8 cellular contexts compared by ENCODE assay signal in the genomic region with DNA sequence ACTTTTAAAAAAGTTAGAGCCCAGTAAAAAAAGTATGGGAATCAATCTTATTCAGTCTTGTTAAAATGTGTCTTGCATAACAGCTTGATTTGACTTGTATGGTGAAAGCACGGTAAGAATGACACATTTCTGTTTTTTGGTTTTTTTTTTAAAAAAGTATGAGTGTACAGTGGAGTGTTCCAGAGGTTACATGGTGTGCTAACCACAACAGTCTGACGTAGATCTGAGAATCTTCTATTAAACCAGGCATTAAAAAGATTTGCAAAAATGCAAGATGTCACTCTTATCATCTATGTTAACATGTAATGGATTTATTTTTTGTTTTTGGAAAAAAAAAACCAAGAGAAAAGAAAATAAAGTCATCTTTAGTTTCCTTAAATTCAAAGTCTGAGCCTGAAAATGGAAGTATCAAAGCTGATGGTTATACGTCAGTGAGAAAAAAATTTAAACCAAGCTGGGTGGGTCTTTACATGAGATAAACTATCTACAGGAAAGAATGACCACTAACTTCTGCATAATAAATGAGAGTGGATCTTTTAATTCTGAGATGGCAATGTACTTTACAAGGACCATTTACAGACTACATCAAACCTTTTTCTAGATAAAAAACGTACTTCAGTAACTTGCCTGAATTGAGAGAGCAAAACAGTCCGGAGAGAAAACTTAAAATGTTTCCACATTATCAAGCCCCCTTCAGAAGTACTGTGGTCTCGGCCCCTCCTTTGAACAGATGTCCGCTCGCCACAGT. TPM values are rescaled to one million over a fixed set of nuclear protein-coding genes. Genes with fewer than 3 reads are reported as not detected.
A peak's percentile ranks its signal among the peaks of the same experiment; 100 is the strongest.
DNase-seq lines count a peak whose midpoint lies in the region; ATAC-seq and TF ChIP-seq lines count a peak whose summit lies in the region.

No MANE protein-coding gene starts in this region.

- peak overlapping the region; percentile 100 for H3K9ac ChIP-seq in KMS-11

- WGBS in sigmoid colon, 2 donors = 1% methylated on average over 8 of the region's 8 CpGs

- no peak overlapping the region for H2AFZ ChIP-seq in KMS-11 (ENCODE audit: low read depth)

- TF ChIP-seq CTCF in GM12875 (IDR thresholded peaks at IDR 0.05; ENCODE audit: borderline replicate concordance, insufficient read depth, low read depth, low read length) = no peak
- no peak for TF ChIP-seq CTCF in KMS-11 (conservative IDR thresholded peaks at IDR 0.05; ENCODE audit: low read depth, low read length)
- no peak for TF ChIP-seq CTCF in sigmoid colon (IDR thresholded peaks at IDR 0.05)

- H3K4me3 ChIP-seq in GM12875 (ENCODE audit: low read depth, low read length) = peak overlapping the region; percentile 97
- H3K4me3 ChIP-seq in KMS-11 (IDR thresholded peaks at IDR 0.05; ENCODE audit: insufficient read depth, low read depth, low read length) = no peak overlapping the region
- H3K4me3 ChIP-seq in sigmoid colon = peak overlapping the region; percentile 82 to 95 (median 93)

- peaks cover 43% of the 10 kb centered on the region for H3K4me1 Mint-ChIP-seq in activated T-helper 17 cell treated with anti-CD3 and anti-CD28 coated beads, Interleukin-2, amount 50 U/mL, for 72 hours

- peaks cover 76% of the 10 kb centered on the region for H3K36me3 Mint-ChIP-seq in activated T-helper 17 cell treated with anti-CD3 and anti-CD28 coated beads, Interleukin-2, amount 50 U/mL, for 72 hours (ENCODE audit: low read depth)

- no peaks in the 10 kb centered on the region for H3K9me3 Mint-ChIP-seq in activated T-helper 17 cell treated with anti-CD3 and anti-CD28 coated beads, Interleukin-2, amount 50 U/mL, for 72 hours

- intact Hi-C loops in sigmoid colon (cut with DNase I) = loop anchor here (10.0 kb wide), 5 partner anchors 331 to 1309 kb away; a partner anchor contains a TSS

- H3K27me3 Mint-ChIP-seq in activated T-helper 17 cell treated with anti-CD3 and anti-CD28 coated beads, Interleukin-2, amount 50 U/mL, for 72 hours = no peaks in the 10 kb centered on the region

- peaks cover 44% of the 10 kb centered on the region for H3K4me1 ChIP-seq in KMS-11 (ENCODE audit: low read depth, poor library complexity, severe bottlenecking)
- H3K4me1 ChIP-seq in sigmoid colon = peaks cover 0 to 64% (median 56%) of the 10 kb centered on the region in 4 donors

- ATAC-seq in activated T-helper 17 cell treated with anti-CD3 and anti-CD28 coated beads, Interleukin-2, amount 50 U/mL, for 72 hours (replicated peaks) = peak; percentile 67
- ATAC-seq in HG02884 (IDR thresholded peaks at IDR 0.05; ENCODE audit: unreplicated experiment) (no peak), HG03342 (IDR thresholded peaks at IDR 0.05; ENCODE audit: unreplicated experiment) (no peak)

- H3K4me3 Mint-ChIP-seq in activated T-helper 17 cell treated with anti-CD3 and anti-CD28 coated beads, Interleukin-2, amount 50 U/mL, for 72 hours = peak overlapping the region; percentile 84

- peak in 1 of 4 donors; percentile 28 for TF ChIP-seq EP300 in sigmoid colon (IDR thresholded peaks at IDR 0.05)

- H4K20me1 ChIP-seq in KMS-11 (ENCODE audit: insufficient read depth) = 0 out of 2 replicates have a peak, but pooled peaks cover 5% of the 10 kb centered on the region

- H3K9me3 ChIP-seq in sigmoid colon = no peaks in the 10 kb centered on the region

- H3K27me3 ChIP-seq in KMS-11 (ENCODE audit: insufficient read depth, low read depth) = no peaks in the 10 kb centered on the region
- H3K27me3 ChIP-seq in sigmoid colon = no peaks in the 10 kb centered on the region

- DNase-seq in glomerular visceral epithelial cell (ENCODE audit: extremely low spot score) = peak; percentile 56
- DNase-seq in sigmoid colon = no peak
- no peak for DNase-seq in activated effector memory CD4-positive, alpha-beta T cell treated with Interleukin-2 at 50 U/mL for 16 hours

- peaks cover 89% of the 10 kb centered on the region for H3K79me2 ChIP-seq in KMS-11 (ENCODE audit: insufficient read depth, low read depth)

- peak overlapping the region; percentile 88 for H3K4me2 ChIP-seq in KMS-11

- peak overlapping the region; percentile 100 for H3K27ac Mint-ChIP-seq in activated T-helper 17 cell treated with anti-CD3 and anti-CD28 coated beads, Interleukin-2, amount 50 U/mL, for 72 hours

- H3K36me3 ChIP-seq in KMS-11 (ENCODE audit: insufficient read depth) = no peaks in the 10 kb centered on the region
- H3K36me3 ChIP-seq in sigmoid colon = no peaks in the 10 kb centered on the region

- TF ChIP-seq POLR2A in sigmoid colon (IDR thresholded peaks at IDR 0.05) = no peak

- peak overlapping the region; percentile 97 for H3K27ac ChIP-seq in KMS-11
- peak overlapping the region; percentile 95 to 100 (median 98) for H3K27ac ChIP-seq in sigmoid colon

RNA-seq across cellular contexts. Expression of a gene that starts 1.6 kb away (rescaled TPM):
- 10 to 100 TPM; 30.9 to 31.2 TPM for total RNA-seq in activated T-helper 17 cell treated with anti-CD3 and anti-CD28 coated beads, Interleukin-2, amount 50 U/mL, for 72 hours
- 10 to 100 TPM; 11.4 to 17.5 (median 14.6) TPM for total RNA-seq in sigmoid colon
- 1 to 10 TPM; 5.4 to 8.4 (median 7.6) TPM for polyA plus RNA-seq in sigmoid colon
